In genomic region chr14:77126074-77126325, GRCh38 we compare ENCODE assay signal across 30 cellular contexts. TPM values are rescaled to one million over a fixed set of nuclear protein-coding genes. Genes with fewer than 3 reads are reported as not detected.
DNase-seq lines count a peak whose midpoint lies in the region; ATAC-seq and TF ChIP-seq lines count a peak whose summit lies in the region.
"Had no signal": no experiment of that assay in that cellular context is flagged by ENCODE, and none has a peak within 500 bp of the region (broad histone marks: within the 10 kb centered on the region; RNA-seq: fewer than 3 reads in every experiment).

No MANE protein-coding gene starts in this region.

- intact Hi-C loops in gastrocnemius medialis (cut with DNase I; ENCODE audit: low total_unique reads), result loop anchor here (5.0 kb wide), 1 partner anchor 54 kb away; no protein-coding TSS in a partner anchor

- TF ChIP-seq POLR2A in gastrocnemius medialis (IDR thresholded peaks at IDR 0.05), result no peak

- H3K9me3 Mint-ChIP-seq in activated naive CD8-positive, alpha-beta T cell (ENCODE audit: low read depth), result no peaks in the 10 kb centered on the region
- H3K9me3 Mint-ChIP-seq in activated naive CD8-positive, alpha-beta T cell treated with anti-CD3 and anti-CD28 coated beads, Interleukin-2, amount 50 U/mL, for 24 hours, result no peaks in the 10 kb centered on the region
- no peaks in the 10 kb centered on the region for H3K9me3 Mint-ChIP-seq in immature natural killer cell
- no peaks in the 10 kb centered on the region for H3K9me3 Mint-ChIP-seq in type B pancreatic cell
- H3K9me3 Mint-ChIP-seq: activated CD8-positive, alpha-beta T cell treated with anti-CD3 and anti-CD28 coated beads for 36 hours had no signal

- no peaks in the 10 kb centered on the region for H3K27me3 ChIP-seq in gastrocnemius medialis
- H3K27me3 ChIP-seq: BE2C had no signal

- TF ChIP-seq CTCF in type B pancreatic cell (conservative IDR thresholded peaks at IDR 0.05) (no peak), gastrocnemius medialis (IDR thresholded peaks at IDR 0.05 in 4 of 5, conservative IDR thresholded peaks at IDR 0.05 in 1 of 5) (no peak)

- no peak for ATAC-seq in activated naive CD8-positive, alpha-beta T cell treated with anti-CD3 and anti-CD28 coated beads, Interleukin-2, amount 50 U/mL, for 24 hours
- ATAC-seq in T-helper 17 cell (no peak), gastrocnemius medialis (no peak), GM21423 (IDR thresholded peaks at IDR 0.05; ENCODE audit: unreplicated experiment) (no peak)
- ATAC-seq: activated CD8-positive, alpha-beta T cell treated with anti-CD3 and anti-CD28 coated beads for 36 hours; foreskin keratinocyte; left colon had no signal

- H3K27me3 Mint-ChIP-seq in activated naive CD8-positive, alpha-beta T cell, result peaks cover 15% of the 10 kb centered on the region
- H3K27me3 Mint-ChIP-seq in activated naive CD8-positive, alpha-beta T cell treated with anti-CD3 and anti-CD28 coated beads, Interleukin-2, amount 50 U/mL, for 24 hours, result peaks cover 25% of the 10 kb centered on the region
- H3K27me3 Mint-ChIP-seq in T-helper 17 cell (peaks cover 27% of the 10 kb centered on the region), immature natural killer cell (ENCODE audit: low read depth in 3 of 3) (peaks cover 6 to 7% (median 6%) of the 10 kb centered on the region in 3 donors), type B pancreatic cell (peaks cover 84% of the 10 kb centered on the region)

- no peaks in the 10 kb centered on the region for H3K9me3 ChIP-seq in T-helper 17 cell (ENCODE audit: control insufficient read depth, low read length, poor library complexity, severe bottlenecking)
- no peaks in the 10 kb centered on the region for H3K9me3 ChIP-seq in gastrocnemius medialis
- H3K9me3 ChIP-seq: BE2C, esophagus muscularis mucosa, stomach, tibial artery had no signal

- no peak overlapping the region for H3K4me3 ChIP-seq in gastrocnemius medialis

- H3K27ac Mint-ChIP-seq in activated naive CD8-positive, alpha-beta T cell, result no peak overlapping the region
- H3K27ac Mint-ChIP-seq in activated naive CD8-positive, alpha-beta T cell treated with anti-CD3 and anti-CD28 coated beads, Interleukin-2, amount 50 U/mL, for 24 hours, result no peak overlapping the region
- peak overlapping the region; percentile 78 for H3K27ac Mint-ChIP-seq in T-helper 17 cell
- no peak overlapping the region for H3K27ac Mint-ChIP-seq in immature natural killer cell
- no peak overlapping the region for H3K27ac Mint-ChIP-seq in type B pancreatic cell
- H3K27ac Mint-ChIP-seq: activated CD8-positive, alpha-beta T cell treated with anti-CD3 and anti-CD28 coated beads for 36 hours had no signal

- peaks cover 34 to 46% of the 10 kb centered on the region in 2 donors for H3K4me1 ChIP-seq in gastrocnemius medialis

- no peak overlapping the region for H3K27ac ChIP-seq in gastrocnemius medialis
- H3K27ac ChIP-seq: esophagus muscularis mucosa, foreskin keratinocyte, skin epidermis, stomach, tibial artery had no signal

- peaks cover 17% of the 10 kb centered on the region for H3K4me1 Mint-ChIP-seq in activated naive CD8-positive, alpha-beta T cell (ENCODE audit: low read depth)
- H3K4me1 Mint-ChIP-seq in activated naive CD8-positive, alpha-beta T cell treated with anti-CD3 and anti-CD28 coated beads, Interleukin-2, amount 50 U/mL, for 24 hours, result peaks cover 18% of the 10 kb centered on the region
- H3K4me1 Mint-ChIP-seq in T-helper 17 cell, result peaks cover 35% of the 10 kb centered on the region
- H3K4me1 Mint-ChIP-seq in immature natural killer cell, result peaks cover 20 to 32% of the 10 kb centered on the region in 2 donors
- H3K4me1 Mint-ChIP-seq in type B pancreatic cell (ENCODE audit: unreplicated experiment), result no peaks in the 10 kb centered on the region

- DNase-seq in activated naive CD8-positive, alpha-beta T cell treated with anti-CD3 and anti-CD28 coated beads, Interleukin-2, amount 50 U/mL, for 24 hours, result no peak
- DNase-seq in T-helper 17 cell (no peak), immature natural killer cell (no peak), type B pancreatic cell (ENCODE audit: extremely low spot score, unreplicated experiment) (no peak), gastrocnemius medialis (no peak), HPDE6-E6E7 (ENCODE audit: extremely low spot score) (no peak)
- DNase-seq: activated CD4-positive, CD25-positive, alpha-beta regulatory T cell treated with anti-CD3 and anti-CD28 coated beads, Interleukin-2, amount 50 U/mL, for 72 hours; activated CD8-positive, alpha-beta T cell treated with anti-CD3 and anti-CD28 coated beads for 36 hours; activated gamma-delta T cell; amygdala; BE2C; DMS79; foreskin keratinocyte; GDM1; Karpas-422; left colon; mammary epithelial cell; NCI-H1436 treated with DMSO at 0.1 percent for 48 hours; NCI-H446; NCI-H774; SIG-M5; stimulated activated CD8-positive, alpha-beta memory T cell treated with anti-CD3 and anti-CD28 coated beads, Interleukin-4, amount 100 ng/mL, for 48 hours; stomach; SW 1271; tibial artery had no signal

- in situ Hi-C loops in gastrocnemius medialis (cut with MboI; ENCODE audit: low sequenced_read_pairs in 4 of 4), result no loop called here

- no peaks in the 10 kb centered on the region for H3K36me3 ChIP-seq in gastrocnemius medialis
- H3K36me3 ChIP-seq: BE2C had no signal

- H3K4me3 Mint-ChIP-seq in activated naive CD8-positive, alpha-beta T cell, result peak overlapping the region; percentile 78
- no peak overlapping the region for H3K4me3 Mint-ChIP-seq in activated naive CD8-positive, alpha-beta T cell treated with anti-CD3 and anti-CD28 coated beads, Interleukin-2, amount 50 U/mL, for 24 hours
- H3K4me3 Mint-ChIP-seq in T-helper 17 cell (peak overlapping the region; percentile 86), immature natural killer cell (peak overlapping the region; percentile 42 to 76 (median 68)), type B pancreatic cell (peak overlapping the region; percentile 59)

- peaks cover 5% of the 10 kb centered on the region for H3K36me3 Mint-ChIP-seq in activated naive CD8-positive, alpha-beta T cell
- H3K36me3 Mint-ChIP-seq in activated naive CD8-positive, alpha-beta T cell treated with anti-CD3 and anti-CD28 coated beads, Interleukin-2, amount 50 U/mL, for 24 hours (ENCODE audit: low read depth), result no peaks in the 10 kb centered on the region
- no peaks in the 10 kb centered on the region for H3K36me3 Mint-ChIP-seq in T-helper 17 cell (ENCODE audit: low read depth)
- H3K36me3 Mint-ChIP-seq in immature natural killer cell, result no peaks in the 10 kb centered on the region
- no peaks in the 10 kb centered on the region for H3K36me3 Mint-ChIP-seq in type B pancreatic cell

RNA-seq across cellular contexts. Expression of gene ZDHHC22, which starts 15.6 kb away (rescaled TPM):
- not detected for total RNA-seq in T-helper 17 cell
- polyA plus RNA-seq in immature natural killer cell, result not detected
- 0.24 TPM in 1 of 2 replicates, not detected in the other for total RNA-seq in type B pancreatic cell (ENCODE audit: low replicate concordance)
- not detected for total RNA-seq in gastrocnemius medialis
- total RNA-seq: activated CD8-positive, alpha-beta T cell treated with anti-CD3 and anti-CD28 coated beads for 36 hours; foreskin keratinocyte; left colon; mammary epithelial cell; renal cortical epithelial cell had no signal
- polyA plus RNA-seq: foreskin keratinocyte, mammary epithelial cell had no signal

RNA-seq across cellular contexts. Expression of gene CIPC, which starts 27.9 kb away (rescaled TPM):
- total RNA-seq in T-helper 17 cell (10 to 100 TPM; 11.2 to 13.4 TPM), type B pancreatic cell (ENCODE audit: low replicate concordance) (27.2 and 34.0 TPM in 2 replicates), gastrocnemius medialis (100 to 1,000 TPM; 114 to 178 (median 120) TPM)
- polyA plus RNA-seq in immature natural killer cell, result 1 to 10 TPM; 2.0 to 6.7 (median 3.2) TPM

RNA-seq across cellular contexts. Expression of gene TMEM63C, which starts 55.6 kb away (rescaled TPM):
- total RNA-seq in T-helper 17 cell (1 to 10 TPM in 1 of 2 donors, under 1 TPM in 1; 0.65 to 1.1 TPM), type B pancreatic cell (ENCODE audit: low replicate concordance) (4.6 and 5.5 TPM in 2 replicates), gastrocnemius medialis (under 1 TPM in 2 of 4 donors, not detected in 2; 0.05 TPM)
- polyA plus RNA-seq in immature natural killer cell, result under 1 TPM in 2 of 3 donors, not detected in 1; 0.03 to 0.64 TPM
